In genomic region chr9:124853605-124854143, GRCh38 we compare ENCODE assay signal across 8 cellular contexts. TPM values are rescaled to one million over a fixed set of nuclear protein-coding genes. Genes with fewer than 3 reads are reported as not detected.
DNase-seq lines count a peak whose midpoint lies in the region; ATAC-seq and TF ChIP-seq lines count a peak whose summit lies in the region.

No MANE protein-coding gene starts in this region.

- no peaks in the 10 kb centered on the region for H3K9me3 Mint-ChIP-seq in activated T-helper 2 cell treated with anti-CD3 and anti-CD28 coated beads, Interferon-gamma antibody, Interleukin-2, Interleukin-4, amounts not matched to agents 10 μg/mL and 5 μg/mL and 100 μg/mL, durations not matched to agents 14 hours and 24 hours and 36 hours

- H3K4me3 ChIP-seq in iPS-20b (ENCODE audit: low read length): peak overlapping the region; percentile 57; the same call in 1 of the 2 replicates
- H3K4me3 ChIP-seq in subcutaneous abdominal adipose tissue (ENCODE audit: low read depth in 1 of 5, low read length in 5 of 5): peak overlapping the region in 3 of 5 donors; percentile 52 to 63 (median 60)

- H3K4me1 ChIP-seq in iPS-20b (ENCODE audit: insufficient read depth, low read length): no peaks in the 10 kb centered on the region; the same call in 1 of the 2 replicates
- H3K4me1 ChIP-seq in subcutaneous abdominal adipose tissue (ENCODE audit: control insufficient read depth in 5 of 5, insufficient read depth in 5 of 5, low read length in 5 of 5): peaks cover 5 to 32% (median 23%) of the 10 kb centered on the region in 5 donors

- H3K9ac ChIP-seq in iPS-20b (ENCODE audit: low read depth, low read length) (no peak overlapping the region), subcutaneous abdominal adipose tissue (ENCODE audit: low read length in 5 of 5) (peak overlapping the region in 3 of 5 donors; percentile 14 to 68 (median 36))

- peak overlapping the region; percentile 47 for H3K4me3 Mint-ChIP-seq in activated T-helper 2 cell treated with anti-CD3 and anti-CD28 coated beads, Interferon-gamma antibody, Interleukin-2, Interleukin-4, amounts not matched to agents 10 μg/mL and 5 μg/mL and 100 μg/mL, durations not matched to agents 14 hours and 24 hours and 36 hours (ENCODE audit: low read depth)

- H3K4me1 Mint-ChIP-seq in activated T-helper 2 cell treated with anti-CD3 and anti-CD28 coated beads, Interferon-gamma antibody, Interleukin-2, Interleukin-4, amounts not matched to agents 10 μg/mL and 5 μg/mL and 100 μg/mL, durations not matched to agents 14 hours and 24 hours and 36 hours (ENCODE audit: low read depth): peaks cover 6% of the 10 kb centered on the region

- H3K36me3 ChIP-seq in iPS-20b (ENCODE audit: insufficient read depth, low read depth, low read length) (peaks cover 21% of the 10 kb centered on the region), subcutaneous abdominal adipose tissue (ENCODE audit: control insufficient read depth in 5 of 5, insufficient read depth in 5 of 5, low read length in 5 of 5) (peaks cover 0 to 29% (median 21%) of the 10 kb centered on the region in 5 donors)

- no peak for TF ChIP-seq CTCF in GM20000 (IDR thresholded peaks at IDR 0.05; ENCODE audit: extremely low read depth, missing control alignments)

- intact Hi-C loops in activated T-helper 2 cell treated with anti-CD3 and anti-CD28 coated beads, Interferon-gamma antibody, Interleukin-2, Interleukin-4, amounts not matched to agents 10 μg/mL and 5 μg/mL and 100 μg/mL, durations not matched to agents 14 hours and 24 hours and 36 hours (cut with micrococcal nuclease): loop anchor here (1.0 to 10.0 kb wide), 4 partner anchors 8 to 521 kb away; partner anchors contain the start of gene RPL35

- no peak for ATAC-seq in HG03342 (IDR thresholded peaks at IDR 0.05; ENCODE audit: unreplicated experiment)

- peaks cover 26% of the 10 kb centered on the region for H3K36me3 Mint-ChIP-seq in activated T-helper 2 cell treated with anti-CD3 and anti-CD28 coated beads, Interferon-gamma antibody, Interleukin-2, Interleukin-4, amounts not matched to agents 10 μg/mL and 5 μg/mL and 100 μg/mL, durations not matched to agents 14 hours and 24 hours and 36 hours (ENCODE audit: low read depth)

- no peak overlapping the region for H3K27ac Mint-ChIP-seq in activated T-helper 2 cell treated with anti-CD3 and anti-CD28 coated beads, Interferon-gamma antibody, Interleukin-2, Interleukin-4, amounts not matched to agents 10 μg/mL and 5 μg/mL and 100 μg/mL, durations not matched to agents 14 hours and 24 hours and 36 hours

- H3K27me3 ChIP-seq in iPS-20b (ENCODE audit: insufficient read depth, low read length) (no peaks in the 10 kb centered on the region), subcutaneous abdominal adipose tissue (ENCODE audit: control insufficient read depth in 5 of 5, insufficient read depth in 4 of 5, low read length in 5 of 5) (peaks cover 0 to 2% (median 0%) of the 10 kb centered on the region in 5 donors)

- H3K27ac ChIP-seq in iPS-20b (ENCODE audit: low read length) (no peak overlapping the region), subcutaneous abdominal adipose tissue (ENCODE audit: low read depth, low read length) (no peak overlapping the region)

- H3K9me3 ChIP-seq in iPS-20b (ENCODE audit: insufficient read depth, low read depth, low read length) (no peaks in the 10 kb centered on the region), subcutaneous abdominal adipose tissue (ENCODE audit: control insufficient read depth in 5 of 5, low read length in 5 of 5) (no peaks in the 10 kb centered on the region)

- DNase-seq in DMS53 (lab: John Stamatoyannopoulos, UW) (peak; percentile 53), DMS53 treated with DMSO at 0.1 percent for 48 hours (lab: John Stamatoyannopoulos, UW; ENCODE audit: unreplicated experiment) (no peak), SK-N-DZ (ENCODE audit: low spot score) (no peak), GM20000 (ENCODE audit: low spot score) (no peak)
- DNase-seq in activated T-helper 2 cell treated with anti-CD3 and anti-CD28 coated beads, Interferon-gamma antibody, Interleukin-2, Interleukin-4, amounts not matched to agents 10 μg/mL and 5 μg/mL and 100 μg/mL, durations not matched to agents 14 hours and 24 hours and 36 hours (ENCODE audit: low spot score): no peak

- peaks cover 8% of the 10 kb centered on the region for H3K27me3 Mint-ChIP-seq in activated T-helper 2 cell treated with anti-CD3 and anti-CD28 coated beads, Interferon-gamma antibody, Interleukin-2, Interleukin-4, amounts not matched to agents 10 μg/mL and 5 μg/mL and 100 μg/mL, durations not matched to agents 14 hours and 24 hours and 36 hours (ENCODE audit: low read depth)

RNA-seq across cellular contexts. Expression of gene WDR38, which starts 0.4 kb away (rescaled TPM):
- not detected in 2 replicates for total RNA-seq in activated T-helper 2 cell treated with anti-CD3 and anti-CD28 coated beads, Interferon-gamma antibody, Interleukin-2, Interleukin-4, amounts not matched to agents 10 μg/mL and 5 μg/mL and 100 μg/mL, durations not matched to agents 14 hours and 24 hours and 36 hours
- not detected in 2 replicates for polyA plus RNA-seq in SK-N-DZ (2014; cell fraction: cytosol; rRNA removed)
- polyA plus RNA-seq in SK-N-DZ (2014; cell fraction: nucleus; rRNA removed): not detected in 2 replicates

RNA-seq across cellular contexts. Expression of gene RPL35, which starts 8.1 kb away (rescaled TPM):
- total RNA-seq in activated T-helper 2 cell treated with anti-CD3 and anti-CD28 coated beads, Interferon-gamma antibody, Interleukin-2, Interleukin-4, amounts not matched to agents 10 μg/mL and 5 μg/mL and 100 μg/mL, durations not matched to agents 14 hours and 24 hours and 36 hours: 1,671 and 1,735 TPM in 2 replicates
- polyA plus RNA-seq in SK-N-DZ (2014; cell fraction: cytosol; rRNA removed): 5,206 and 6,170 TPM in 2 replicates
- 3,738 and 4,275 TPM in 2 replicates for polyA plus RNA-seq in SK-N-DZ (2014; cell fraction: nucleus; rRNA removed)

RNA-seq across cellular contexts. Expression of gene ARPC5L, which starts 8.3 kb away (rescaled TPM):
- total RNA-seq in activated T-helper 2 cell treated with anti-CD3 and anti-CD28 coated beads, Interferon-gamma antibody, Interleukin-2, Interleukin-4, amounts not matched to agents 10 μg/mL and 5 μg/mL and 100 μg/mL, durations not matched to agents 14 hours and 24 hours and 36 hours: 76.4 and 76.7 TPM in 2 replicates
- polyA plus RNA-seq in SK-N-DZ (2014; cell fraction: cytosol; rRNA removed): 57.3 and 58.4 TPM in 2 replicates
- 34.6 and 40.1 TPM in 2 replicates for polyA plus RNA-seq in SK-N-DZ (2014; cell fraction: nucleus; rRNA removed)
